In genomic region chr11:62752994-62753735, GRCh38 we compare ENCODE assay signal across 8 cellular contexts. TPM values are rescaled to one million over a fixed set of nuclear protein-coding genes. Genes with fewer than 3 reads are reported as not detected.
DNase-seq lines count a peak whose midpoint lies in the region; ATAC-seq and TF ChIP-seq lines count a peak whose summit lies in the region.

No MANE protein-coding gene starts in this region.

- DNase-seq in H9 (no peak), WTC11 (ENCODE audit: low spot score) (no peak), left ventricle myocardium inferior (no peak), spleen (peak; percentile 82), iPS-NIHi7 (ENCODE audit: extremely low spot score) (no peak), NAMALWA (ENCODE audit: low spot score) (no peak), DMS 273 (lab: John Stamatoyannopoulos, UW; ENCODE audit: unreplicated experiment) (no peak)
- DNase-seq in stimulated activated CD4-positive, alpha-beta T cell treated with anti-CD3 and anti-CD28 coated beads, Interleukin-4, amount 100 ng/mL, for 24 hours: no peak

- WGBS in H9 (ENCODE audit: extremely low coverage, insufficient read length, low lambda C conversion rate): no CpG with 5 or more reads among the region's 15 CpGs
- WGBS in spleen, 5 donors: 73 to 81% (median 77%) methylated on average over 15 of the region's 15 CpGs

- H3K27me3 ChIP-seq in H9 (ENCODE audit: insufficient read depth, low read length) (no peaks in the 10 kb centered on the region), left ventricle myocardium inferior (ENCODE audit: low read depth) (no peaks in the 10 kb centered on the region), spleen (replicated peaks in 1 of 7) (no peaks in the 10 kb centered on the region)

- H2BK5ac ChIP-seq in H9 (ENCODE audit: insufficient read length, low read length): no peak overlapping the region

- no peak for TF ChIP-seq CTCF in H9 (conservative IDR thresholded peaks at IDR 0.05)
- no peak for TF ChIP-seq CTCF in WTC11 (IDR thresholded peaks at IDR 0.05)
- TF ChIP-seq CTCF in left ventricle myocardium inferior (IDR thresholded peaks at IDR 0.05; ENCODE audit: borderline replicate concordance): no peak
- no peak for TF ChIP-seq CTCF in spleen (IDR thresholded peaks at IDR 0.05 in 8 of 11, conservative IDR thresholded peaks at IDR 0.05 in 3 of 11)

- H3K9ac ChIP-seq in H9 (ENCODE audit: extremely low read depth, insufficient read length, low read length): no peak overlapping the region

- no peak overlapping the region for H4K91ac ChIP-seq in H9 (ENCODE audit: insufficient read length, low read depth, low read length)

- no peak overlapping the region for H4K5ac ChIP-seq in H9 (ENCODE audit: insufficient read length, low read depth, low read length)

- H3K23me2 ChIP-seq in H9 (ENCODE audit: insufficient read length, low read depth, low read length, poor library complexity, severe bottlenecking): peaks cover 3% of the 10 kb centered on the region

- H3K56ac ChIP-seq in H9 (ENCODE audit: insufficient read length, low read depth, low read length): no peak overlapping the region

- H2BK15ac ChIP-seq in H9 (ENCODE audit: low read depth, low read length): no peak overlapping the region

- H3T11ph ChIP-seq in H9 (ENCODE audit: low read length): no peak overlapping the region

- H3K4me3 Mint-ChIP-seq in H9: peak overlapping the region; percentile 97 to 99
- peak overlapping the region; percentile 95 for H3K4me3 Mint-ChIP-seq in WTC11

- H3K4me1 ChIP-seq in H9 (ENCODE audit: insufficient read depth, low read length) (no peaks in the 10 kb centered on the region), left ventricle myocardium inferior (peaks cover 41% of the 10 kb centered on the region), spleen (peaks cover 7 to 64% (median 28%) of the 10 kb centered on the region in 6 donors)

- POLR2A ChIA-PET in WTC11 (lab: Charles Lee): interaction anchor here (0.6 to 2.5 kb wide), 18 partner anchors 16 to 162 kb away, joined by 3 to 30 read pairs (median 8); partner anchors contain the start of genes B3GAT3, BSCL2, C11orf98 and CSKMT

- intact Hi-C loops in left ventricle myocardium inferior (cut with micrococcal nuclease) (no loop called here), spleen (cut with DNase I; ENCODE audit: low total_unique reads) (no loop called here)

- no peak overlapping the region for H2BK20ac ChIP-seq in H9 (ENCODE audit: low read depth, low read length, poor library complexity, severe bottlenecking)

- no peak overlapping the region for H2AK5ac ChIP-seq in H9 (ENCODE audit: insufficient read length, low read length)

- no peak overlapping the region for H3K18ac ChIP-seq in H9 (ENCODE audit: insufficient read length, low read depth, low read length)

- no peak overlapping the region for H2BK120ac ChIP-seq in H9 (ENCODE audit: low read depth, low read length, poor library complexity, severe bottlenecking)

- no peaks in the 10 kb centered on the region for H3K9me3 Mint-ChIP-seq in H9
- no peaks in the 10 kb centered on the region for H3K9me3 Mint-ChIP-seq in WTC11

- CTCF ChIA-PET in WTC11 (lab: Charles Lee): interaction anchor here (0.7 to 2.7 kb wide), 20 partner anchors 7 to 413 kb away, joined by 3 to 67 read pairs (median 4); partner anchors contain the start of genes BSCL2, GNG3, HNRNPUL2 and NXF1

- H4K8ac ChIP-seq in H9 (replicated peaks; ENCODE audit: insufficient read length, low read depth, low read length): no peak overlapping the region

- H3K14ac ChIP-seq in H9 (ENCODE audit: insufficient read depth, low read length): no peak overlapping the region

- no peak overlapping the region for H3K23ac ChIP-seq in H9 (ENCODE audit: insufficient read length, low read depth, low read length)

- H3K4me1 Mint-ChIP-seq in H9: peaks cover 21 to 30% of the 10 kb centered on the region in 2 experiments
- peaks cover 23% of the 10 kb centered on the region for H3K4me1 Mint-ChIP-seq in WTC11

- no peak for TF ChIP-seq POLR2A in spleen (IDR thresholded peaks at IDR 0.05)

- no peak overlapping the region for H2BK12ac ChIP-seq in H9 (ENCODE audit: insufficient read length, low read depth, low read length)

- peak overlapping the region in 2 of 3 experiments; percentile 99; a peak in 4 of 7 replicates for H3K27ac Mint-ChIP-seq in H9
- peak overlapping the region; percentile 78; the same call in 1 of the 2 replicates for H3K27ac Mint-ChIP-seq in WTC11

- H3K36me3 Mint-ChIP-seq in H9 (ENCODE audit: insufficient read depth in 1 of 3, low read depth in 3 of 3): peaks cover 30 to 44% (median 33%) of the 10 kb centered on the region in 3 experiments
- H3K36me3 Mint-ChIP-seq in WTC11: peaks cover 41% of the 10 kb centered on the region

- H3K36me3 ChIP-seq in left ventricle myocardium inferior (peaks cover 14% of the 10 kb centered on the region), spleen (peaks cover 0 to 40% (median 10%) of the 10 kb centered on the region in 6 donors)

- H3K9me3 ChIP-seq in H9 (ENCODE audit: control insufficient read depth, low read depth, low read length): no peaks in the 10 kb centered on the region
- H3K9me3 ChIP-seq in left ventricle myocardium inferior (replicated peaks): no peaks in the 10 kb centered on the region
- H3K9me3 ChIP-seq in spleen: no peaks in the 10 kb centered on the region

- peaks cover 12% of the 10 kb centered on the region for H3K79me1 ChIP-seq in H9 (ENCODE audit: insufficient read depth, low read depth, low read length, poor library complexity, severe bottlenecking)

- H3K4me2 ChIP-seq in H9 (ENCODE audit: insufficient read depth, insufficient read length, low read length): peak overlapping the region; percentile 45

- no peak overlapping the region for H2AFZ ChIP-seq in H9 (ENCODE audit: low read length)

- no peak overlapping the region for H3K4ac ChIP-seq in H9 (ENCODE audit: low read depth, low read length)

- H3K79me2 ChIP-seq in H9 (ENCODE audit: insufficient read depth, low read length): peaks cover 21% of the 10 kb centered on the region; the same call in 1 of the 2 replicates

- ATAC-seq in WTC11: no peak

- no peak overlapping the region for H3K27ac ChIP-seq in H9 (ENCODE audit: insufficient read length, low read depth, low read length)
- H3K27ac ChIP-seq in left ventricle myocardium inferior (replicated peaks): peak overlapping the region; percentile 98
- H3K27ac ChIP-seq in spleen: peak overlapping the region; percentile 91 to 98 (median 96)

- H3K4me3 ChIP-seq in left ventricle myocardium inferior (peak overlapping the region; percentile 76), spleen (peak overlapping the region; percentile 58 to 80 (median 65))

- no peaks in the 10 kb centered on the region for H4K20me1 ChIP-seq in H9 (ENCODE audit: control insufficient read depth, insufficient read depth, insufficient read length)

- H3K27me3 Mint-ChIP-seq in H9 (ENCODE audit: low read depth): no peaks in the 10 kb centered on the region
- no peaks in the 10 kb centered on the region; the same call in 1 of the 2 replicates for H3K27me3 Mint-ChIP-seq in WTC11 (ENCODE audit: low read depth)

TF ChIP-seq in WTC11, 78 proteins besides CTCF, POLR2A, EP300 and RAD21 (continues in another document):
- TF ChIP-seq ETV6 (CRISPR knock-in tag; IDR thresholded peaks at IDR 0.05) (no peak), ESRRA (CRISPR knock-in tag; IDR thresholded peaks at IDR 0.05; ENCODE audit: borderline replicate concordance) (no peak), RORB (CRISPR knock-in tag; IDR thresholded peaks at IDR 0.05) (no peak), STAT6 (CRISPR knock-in tag; conservative IDR thresholded peaks at IDR 0.05; ENCODE audit: low read depth) (no peak), RELA (CRISPR knock-in tag; IDR thresholded peaks at IDR 0.05; ENCODE audit: borderline replicate concordance) (no peak)

RNA-seq across cellular contexts. Expression of gene ZBTB3, which starts 0.8 kb away (rescaled TPM):
- 39.7 and 43.4 TPM in 2 replicates for total RNA-seq in H9 (2021)
- 82.3 to 88.1 TPM (median 88.0 TPM) in 3 replicates for total RNA-seq in WTC11 (2021)
- 9.5 TPM for total RNA-seq in left ventricle myocardium inferior
- 10 to 100 TPM in 5 of 7 donors, 1 to 10 TPM in 2; 6.6 to 14.5 (median 11.1) TPM for total RNA-seq in spleen
- polyA plus RNA-seq in spleen: 1 to 10 TPM; 3.2 to 4.9 (median 3.9) TPM

RNA-seq across cellular contexts. Expression of gene POLR2G, which starts 8.2 kb away (rescaled TPM):
- total RNA-seq in H9 (2021): 126 and 129 TPM in 2 replicates
- total RNA-seq in WTC11 (2021): 81.3 to 101 TPM (median 84.3 TPM) in 3 replicates
- total RNA-seq in left ventricle myocardium inferior: 43.4 TPM
- total RNA-seq in spleen: 10 to 100 TPM; 52.1 to 74.0 (median 60.2) TPM
- 100 to 1,000 TPM; 129 to 153 (median 135) TPM for polyA plus RNA-seq in spleen

RNA-seq across cellular contexts. Expression of gene TAF6L, which starts 18.0 kb away (rescaled TPM):
- total RNA-seq in H9 (2021) (37.7 and 44.2 TPM in 2 replicates), WTC11 (2021) (33.8 to 42.1 TPM (median 36.3 TPM) in 3 replicates), left ventricle myocardium inferior (8.0 TPM), spleen (10 to 100 TPM; 16.6 to 28.8 (median 23.7) TPM)
- 10 to 100 TPM; 11.9 to 37.5 (median 21.1) TPM for polyA plus RNA-seq in spleen

RNA-seq across cellular contexts. Expression of gene TTC9C, which starts 24.9 kb away (rescaled TPM):
- total RNA-seq in H9 (2021): 31.6 and 33.4 TPM in 2 replicates
- 39.7 to 48.7 TPM (median 39.8 TPM) in 3 replicates for total RNA-seq in WTC11 (2021)
- total RNA-seq in left ventricle myocardium inferior: 12.9 TPM
- total RNA-seq in spleen: 10 to 100 TPM; 25.4 to 47.1 (median 30.5) TPM
- 10 to 100 TPM; 27.8 to 35.6 (median 33.4) TPM for polyA plus RNA-seq in spleen

RNA-seq across cellular contexts. Expression of gene HNRNPUL2, which starts 25.9 kb away (rescaled TPM):
- 40.6 and 43.5 TPM in 2 replicates for total RNA-seq in H9 (2021)
- total RNA-seq in WTC11 (2021): 42.1 to 42.9 TPM (median 42.2 TPM) in 3 replicates
- 37.6 TPM for total RNA-seq in left ventricle myocardium inferior
- 10 to 100 TPM; 39.3 to 62.8 (median 48.5) TPM for total RNA-seq in spleen
- 10 to 100 TPM; 26.4 to 37.1 (median 29.3) TPM for polyA plus RNA-seq in spleen
